In genomic region chr6:136962661-136963060, GRCh38 we compare ENCODE assay signal across 11 cellular contexts. TPM values are rescaled to one million over a fixed set of nuclear protein-coding genes. Genes with fewer than 3 reads are reported as not detected.
A peak's percentile ranks its signal among the peaks of the same experiment; 100 is the strongest.
DNase-seq lines count a peak whose midpoint lies in the region; ATAC-seq and TF ChIP-seq lines count a peak whose summit lies in the region.
"Had no signal": no experiment of that assay in that cellular context is flagged by ENCODE, and none has a peak within 500 bp of the region (broad histone marks: within the 10 kb centered on the region; RNA-seq: fewer than 3 reads in every experiment).

No MANE protein-coding gene starts in this region.

- no peaks in the 10 kb centered on the region for H3K36me3 ChIP-seq in body of pancreas (replicated peaks in 1 of 2; ENCODE audit: insufficient read depth in 1 of 2, low read depth in 2 of 2)
- no peaks in the 10 kb centered on the region for H3K36me3 ChIP-seq in mucosa of rectum (ENCODE audit: control insufficient read depth in 2 of 2, insufficient read depth in 2 of 2, low read length in 2 of 2)

- intact Hi-C loops in body of pancreas (cut with DNase I) (no loop called here), sciatic nerve (cut with DNase I) (no loop called here)

- H3K9ac ChIP-seq in mucosa of rectum (ENCODE audit: low read depth in 1 of 2, low read length in 2 of 2), result no peak overlapping the region

- WGBS in body of pancreas, 2 donors, result 46 to 59% methylated on average over 4 of the region's 4 CpGs

- in situ Hi-C loops in G401 (cut with HindIII; ENCODE audit: low sequenced_read_pairs), result no loop called here

- H3K27ac ChIP-seq in body of pancreas (no peak overlapping the region), mucosa of rectum (ENCODE audit: low read depth in 2 of 2, low read length in 2 of 2) (peak overlapping the region; percentile 63 to 90)

- H3K4me1 ChIP-seq in body of pancreas (no peaks in the 10 kb centered on the region), mucosa of rectum (ENCODE audit: control insufficient read depth in 2 of 2, insufficient read depth in 2 of 2, low read length in 2 of 2) (peaks cover 21 to 59% of the 10 kb centered on the region in 2 donors)

- ATAC-seq in body of pancreas, result peak; percentile 45
- ATAC-seq in HG02852 (IDR thresholded peaks at IDR 0.05; ENCODE audit: unreplicated experiment), result no peak
- ATAC-seq in sciatic nerve, result no peak
- ATAC-seq in GM18873 (IDR thresholded peaks at IDR 0.05; ENCODE audit: low FRiP score, unreplicated experiment), result no peak

- H3K4me3 ChIP-seq in body of pancreas (no peak overlapping the region), mucosa of rectum (ENCODE audit: low read length in 2 of 2) (no peak overlapping the region)

- DNase-seq in G401 (ENCODE audit: low spot score) (peak; percentile 91), NCI-H2171 treated with DMSO at 0.1 percent for 48 hours (lab: John Stamatoyannopoulos, UW) (peak; percentile 72), body of pancreas (peak in 3 of 4 donors; percentile 49 to 67 (median 57)), sciatic nerve (ENCODE audit: low spot score) (no peak), NOMO-1 treated with DMSO at 0.1 percent for 48 hours (lab: John Stamatoyannopoulos, UW; ENCODE audit: unreplicated experiment) (no peak)

- no peak for TF ChIP-seq POLR2A in body of pancreas (IDR thresholded peaks at IDR 0.05)

- no peaks in the 10 kb centered on the region for H3K9me3 ChIP-seq in body of pancreas
- no peaks in the 10 kb centered on the region for H3K9me3 ChIP-seq in mucosa of rectum (ENCODE audit: control insufficient read depth in 2 of 2, low read length in 2 of 2)
- H3K9me3 ChIP-seq: Caco-2 had no signal

- H3K27me3 ChIP-seq in body of pancreas, result no peaks in the 10 kb centered on the region
- H3K27me3 ChIP-seq in mucosa of rectum (ENCODE audit: control insufficient read depth in 2 of 2, insufficient read depth in 2 of 2, low read length in 2 of 2), result peaks cover 0 to 2% of the 10 kb centered on the region in 2 donors

- no peak for TF ChIP-seq CTCF in body of pancreas (IDR thresholded peaks at IDR 0.05)

RNA-seq across cellular contexts. Expression of gene SLC35D3, which starts 40.6 kb away (rescaled TPM):
- total RNA-seq in G401 (2014; rRNA removed; shearing (Covaris generic)), result not detected in 2 replicates
- total RNA-seq in body of pancreas, result not detected
- not detected for total RNA-seq in sciatic nerve
- total RNA-seq: posterior vena cava; T-helper 2 cell treated with Interferon-gamma antibody and Interleukin-4, amounts not matched to agents 100 ng/mL and 5 ng/mL, for 36 hours had no signal

Comparison
In these comparisons a context has a peak if more than half of its experiments do, and no peak if none do; other contexts are left out.
1. DNase-seq: peak in G401 (single experiment), NCI-H2171 treated with DMSO at 0.1 percent for 48 hours (single experiment) and body of pancreas (3 of 4); none in sciatic nerve (single experiment) and NOMO-1 treated with DMSO at 0.1 percent for 48 hours (single experiment).
2. H3K27ac ChIP-seq: peak in mucosa of rectum (2 of 2); none in body of pancreas (0 of 4).